34 cellular contexts compared by ENCODE assay signal in genomic region chr5:38911933-38912332, GRCh38.
"Had no signal": no experiment of that assay in that cellular context is flagged by ENCODE, and none has a peak within 500 bp of the region (broad histone marks: within the 10 kb centered on the region; RNA-seq: fewer than 3 reads in every experiment).

No MANE protein-coding gene starts in this region.

- H3K4me3 ChIP-seq: MG63 had no signal

- DNase-seq: Karpas-422, Kasumi-1, MG63, MM.1S, MV-4-11, NCI-H1048, NCI-H1092, NCI-H1092 treated with DMSO at 0.1 percent for 48 hours, NCI-H1105, NCI-H1105 treated with DMSO at 0.1 percent for 48 hours, NCI-H1417, NCI-H1417 treated with DMSO at 0.1 percent for 48 hours, NCI-H1436, NCI-H1436 treated with DMSO at 0.1 percent for 48 hours, NCI-H146, NCI-H1694, NCI-H1694 treated with DMSO at 0.1 percent for 48 hours, NCI-H187, NCI-H187 treated with DMSO at 0.1 percent for 48 hours, NCI-H1930, NCI-H2029, NCI-H2029 treated with DMSO at 0.1 percent for 48 hours, NCI-H2081, NCI-H2081 treated with DMSO at 0.1 percent for 48 hours, NCI-H2107, NCI-H2171, NCI-H2171 treated with DMSO at 0.1 percent for 48 hours, NCI-H2227 treated with DMSO at 0.1 percent for 48 hours, NCI-H226, NCI-H345, NCI-H446, NCI-H446 treated with DMSO at 0.1 percent for 48 hours, NCI-H510A, NCI-H510A treated with DMSO at 0.1 percent for 48 hours had no signal

- H3K27me3 ChIP-seq: MG63 had no signal
